ENCODE assay signal across 10 cellular contexts in the genomic region with DNA sequence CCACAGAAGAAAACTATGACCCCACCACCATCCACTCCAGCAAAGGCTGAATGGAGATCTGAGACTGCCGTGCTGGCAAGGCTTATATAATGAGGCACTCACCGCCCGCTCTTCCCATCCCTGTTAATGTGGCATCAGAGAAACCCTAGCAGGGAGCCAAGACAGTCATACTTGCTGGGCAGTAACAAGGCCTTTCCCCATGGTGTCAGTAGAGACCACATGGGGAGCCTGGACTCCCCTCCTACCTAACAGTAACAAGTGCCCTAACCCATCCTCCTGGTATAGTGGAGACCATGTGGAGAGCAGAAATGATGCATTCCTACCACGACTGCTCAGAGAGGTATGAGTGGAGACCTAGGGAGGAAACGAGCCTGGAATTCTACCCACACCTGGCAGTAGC.
DNase-seq lines count a peak whose midpoint lies in the region; ATAC-seq and TF ChIP-seq lines count a peak whose summit lies in the region.
"Had no signal": no experiment of that assay in that cellular context is flagged by ENCODE, and none has a peak within 500 bp of the region (broad histone marks: within the 10 kb centered on the region; RNA-seq: fewer than 3 reads in every experiment).

No MANE protein-coding gene starts in this region.

- H3K9ac ChIP-seq in SK-N-SH: no peak overlapping the region

- no peaks in the 10 kb centered on the region for H3K79me2 ChIP-seq in SK-N-SH (ENCODE audit: insufficient read depth)

- CTCF ChIA-PET in SK-N-SH (lab: Yijun Ruan, JAX): interaction anchor here (0.8 to 2.8 kb wide), 8 partner anchors 14 to 313 kb away, joined by 3 to 15 read pairs (median 3); a partner anchor contains a TSS

- peak; percentile 78 for TF ChIP-seq RAD21 in SK-N-SH (IDR thresholded peaks at IDR 0.05; ENCODE audit: low read length)

- intact Hi-C loops in left ventricle myocardium inferior (cut with micrococcal nuclease): no loop called here

- H3K9me3 Mint-ChIP-seq in stimulated activated naive B cell treated with anti-CD40 and anti-IgM and Interleukin-4, amounts not matched to agents 10 μg/mL and 1 μg/mL and 100 μg/mL, for 72 hours: no peaks in the 10 kb centered on the region

- POLR2A ChIA-PET in SK-N-SH (lab: Yijun Ruan, JAX): no interaction called here

- H3K27ac ChIP-seq in SK-N-SH (ENCODE audit: low read depth in 2 of 2, low read length in 1 of 2) (peak overlapping the region in 1 of 2 experiments; percentile 20; a peak in 1 of 4 replicates), left ventricle myocardium inferior (replicated peaks) (no peak overlapping the region)

- H3K36me3 ChIP-seq in SK-N-SH (replicated peaks in 1 of 2; ENCODE audit: control insufficient read depth in 1 of 2, insufficient read depth in 2 of 2, low read length in 1 of 2): no peaks in the 10 kb centered on the region
- H3K36me3 ChIP-seq in left ventricle myocardium inferior: no peaks in the 10 kb centered on the region

- no peak overlapping the region for H3K27ac Mint-ChIP-seq in stimulated activated naive B cell treated with anti-CD40 and anti-IgM and Interleukin-4, amounts not matched to agents 10 μg/mL and 1 μg/mL and 100 μg/mL, for 72 hours
- H3K27ac Mint-ChIP-seq: memory B cell had no signal

- H3K4me1 ChIP-seq in SK-N-SH (ENCODE audit: control insufficient read depth in 1 of 2, insufficient read depth in 2 of 2, low read depth in 1 of 2, low read length in 1 of 2) (peaks cover 0 to 43% of the 10 kb centered on the region in 2 experiments; a peak in 2 of 4 replicates), left ventricle myocardium inferior (no peaks in the 10 kb centered on the region)

- H3F3A ChIP-seq in SK-N-SH (replicated peaks; ENCODE audit: insufficient read depth): no peaks in the 10 kb centered on the region

- H2AFZ ChIP-seq in SK-N-SH (ENCODE audit: low read depth): no peak overlapping the region

- H3K27me3 Mint-ChIP-seq in stimulated activated naive B cell treated with anti-CD40 and anti-IgM and Interleukin-4, amounts not matched to agents 10 μg/mL and 1 μg/mL and 100 μg/mL, for 72 hours: peaks cover 0 to 11% of the 10 kb centered on the region in 2 donors

- WGBS in SK-N-SH (ENCODE audit: low lambda C conversion rate): 52% methylated on average over 5 of the region's 5 CpGs

- H3K4me3 ChIP-seq in SK-N-SH (ENCODE audit: low read depth in 2 of 2, low read length in 1 of 2) (no peak overlapping the region), left ventricle myocardium inferior (no peak overlapping the region)

- TF ChIP-seq EP300 in SK-N-SH (IDR thresholded peaks at IDR 0.05; ENCODE audit: borderline replicate concordance in 1 of 2, low read depth in 1 of 2, low read length in 1 of 2): no peak

- no peak overlapping the region for H3K4me3 Mint-ChIP-seq in stimulated activated naive B cell treated with anti-CD40 and anti-IgM and Interleukin-4, amounts not matched to agents 10 μg/mL and 1 μg/mL and 100 μg/mL, for 72 hours
- H3K4me3 Mint-ChIP-seq: memory B cell had no signal

- H3K4me1 Mint-ChIP-seq in stimulated activated naive B cell treated with anti-CD40 and anti-IgM and Interleukin-4, amounts not matched to agents 10 μg/mL and 1 μg/mL and 100 μg/mL, for 72 hours: no peaks in the 10 kb centered on the region
- H3K4me1 Mint-ChIP-seq: memory B cell had no signal

- no peaks in the 10 kb centered on the region for H3K9me2 ChIP-seq in SK-N-SH

- no peaks in the 10 kb centered on the region for H4K20me1 ChIP-seq in SK-N-SH (ENCODE audit: insufficient read depth)

- TF ChIP-seq CTCF in GM12873 (IDR thresholded peaks at IDR 0.05; ENCODE audit: insufficient read depth, low read depth, low read length, missing control alignments): peak; percentile 55
- TF ChIP-seq CTCF in SK-N-SH (IDR thresholded peaks at IDR 0.05): peak; percentile 56
- peak; percentile 71 for TF ChIP-seq CTCF in left ventricle myocardium inferior (IDR thresholded peaks at IDR 0.05; ENCODE audit: borderline replicate concordance)

- peak; percentile 50 to 53 for ATAC-seq in stimulated activated naive B cell treated with anti-CD40 and anti-IgM and Interleukin-4, amounts not matched to agents 10 μg/mL and 1 μg/mL and 100 μg/mL, for 72 hours (replicated peaks)
- ATAC-seq in HG02970 (IDR thresholded peaks at IDR 0.05; ENCODE audit: low FRiP score, unreplicated experiment): no peak
- no peak for ATAC-seq in GM19467 (IDR thresholded peaks at IDR 0.05; ENCODE audit: unreplicated experiment)
- no peak for ATAC-seq in GM19463 (IDR thresholded peaks at IDR 0.05; ENCODE audit: unreplicated experiment)
- ATAC-seq in GM19452 (IDR thresholded peaks at IDR 0.05; ENCODE audit: unreplicated experiment): no peak

- no peaks in the 10 kb centered on the region for H3K36me3 Mint-ChIP-seq in stimulated activated naive B cell treated with anti-CD40 and anti-IgM and Interleukin-4, amounts not matched to agents 10 μg/mL and 1 μg/mL and 100 μg/mL, for 72 hours

- H3K27me3 ChIP-seq in SK-N-SH (ENCODE audit: insufficient read depth): no peaks in the 10 kb centered on the region
- H3K27me3 ChIP-seq in left ventricle myocardium inferior (ENCODE audit: low read depth): peaks cover 8% of the 10 kb centered on the region

- H3K9me3 ChIP-seq in SK-N-SH: no peaks in the 10 kb centered on the region
- H3K9me3 ChIP-seq in left ventricle myocardium inferior (replicated peaks): peaks cover 2% of the 10 kb centered on the region

- H3K4me2 ChIP-seq in SK-N-SH: no peak overlapping the region

- DNase-seq in SK-N-SH: peak; percentile 48
- DNase-seq in left ventricle myocardium inferior: no peak
- DNase-seq in stimulated activated naive B cell treated with anti-CD40 and anti-IgM and Interleukin-4, amounts not matched to agents 10 μg/mL and 1 μg/mL and 100 μg/mL, for 72 hours: no peak
- DNase-seq: NCI-H2081 had no signal

TF ChIP-seq in SK-N-SH, 30 proteins besides CTCF, POLR2A, EP300 and RAD21:
- TF ChIP-seq CHD2 (IDR thresholded peaks at IDR 0.05; ENCODE audit: low read length, partially characterized antibody): no peak
- TF ChIP-seq MXI1 (IDR thresholded peaks at IDR 0.05; ENCODE audit: low read depth, low read length): 0 out of 2 replicates have a peak, but pooled peaks have one; percentile 32
- TF ChIP-seq SMC3 (IDR thresholded peaks at IDR 0.05; ENCODE audit: low read depth, low read length): peak; percentile 58
TF ChIP-seq in SK-N-SH: peak in this region for 2.

Comparison
In these comparisons a context has a peak if more than half of its experiments do, and no peak if none do; other contexts are left out.
1. ATAC-seq: peak in stimulated activated naive B cell treated with anti-CD40 and anti-IgM and Interleukin-4, amounts not matched to agents 10 μg/mL and 1 μg/mL and 100 μg/mL, for 72 hours (2 of 2); none in HG02970 (single experiment), GM19467 (single experiment), GM19463 (single experiment) and GM19452 (single experiment).
2. Peak in every context shown above with its lines, with median percentiles within 50 percentile points of each other: CTCF ChIP-seq.